In the genomic region with DNA sequence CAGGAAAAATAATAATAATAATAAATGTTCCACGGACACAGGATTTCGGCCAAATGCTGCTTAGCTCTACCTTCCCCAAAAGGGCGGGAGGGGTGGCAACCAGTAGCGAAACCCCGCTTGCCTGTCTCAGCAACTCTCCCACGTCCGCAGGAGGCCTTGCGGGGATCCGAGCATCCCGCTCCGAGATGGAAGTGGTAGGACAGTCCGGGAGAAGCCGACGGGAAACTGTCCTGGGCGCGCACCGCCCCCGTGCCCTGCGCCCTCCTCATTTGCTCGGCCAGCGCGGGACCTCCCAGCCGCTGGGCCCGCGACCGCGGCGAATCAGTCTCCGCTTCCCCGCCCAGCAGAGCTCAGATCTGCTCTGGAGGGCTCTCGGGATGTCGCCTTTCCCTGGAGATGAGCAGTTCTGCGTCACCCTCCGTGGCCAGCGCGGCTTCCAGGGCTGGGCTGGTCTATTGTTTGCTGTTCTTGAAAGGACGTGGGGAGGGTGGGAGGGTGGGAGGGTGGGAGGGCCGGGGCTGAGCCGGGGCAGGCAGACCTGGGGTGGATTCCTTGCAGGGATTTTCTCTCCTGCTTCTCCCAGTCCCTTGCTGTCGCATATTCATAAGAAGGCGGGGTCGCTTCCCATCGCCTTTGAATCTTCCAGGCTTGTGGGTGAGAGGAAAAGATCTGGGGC, we compare ENCODE assay signal across 8 cellular contexts. TPM values are rescaled to one million over a fixed set of nuclear protein-coding genes. Genes with fewer than 3 reads are reported as not detected.
DNase-seq lines count a peak whose midpoint lies in the region; ATAC-seq and TF ChIP-seq lines count a peak whose summit lies in the region.

No MANE protein-coding gene starts in this region.

- TF ChIP-seq CTCF in heart left ventricle (IDR thresholded peaks at IDR 0.05) (no peak), vagina (IDR thresholded peaks at IDR 0.05) (no peak)

- H3K27ac ChIP-seq in heart left ventricle (no peak overlapping the region), caudate nucleus (ENCODE audit: low read depth, low read length) (no peak overlapping the region), vagina (no peak overlapping the region)

- DNase-seq in heart left ventricle, result no peak
- no peak for DNase-seq in Right ventricle myocardium superior
- DNase-seq in caudate nucleus (lab: John Stamatoyannopoulos, UW), result peak in 49 of 61 donors; percentile 6 to 64 (median 33)
- peak; percentile 41 for DNase-seq in medulla oblongata (ENCODE audit: extremely low spot score)
- no peak for DNase-seq in vagina (ENCODE audit: extremely low spot score in 2 of 2)
- DNase-seq in effector CD4-positive, alpha-beta T cell, result no peak

- no peak for TF ChIP-seq POLR2A in heart left ventricle (IDR thresholded peaks at IDR 0.05)
- TF ChIP-seq POLR2A in vagina (IDR thresholded peaks at IDR 0.05), result no peak

- whole genome bisulfite sequencing in heart left ventricle, 4 donors, result 1 to 2% (median 2%) methylated on average over 36 to 43 of the region's 43 CpGs

- peaks cover 0 to 15% (median 5%) of the 10 kb centered on the region in 12 donors for H3K9me3 ChIP-seq in heart left ventricle
- H3K9me3 ChIP-seq in vagina, result no peaks in the 10 kb centered on the region

- H3K36me3 ChIP-seq in heart left ventricle (no peaks in the 10 kb centered on the region), vagina (no peaks in the 10 kb centered on the region)

- H3K27me3 ChIP-seq in heart left ventricle (peaks cover 0 to 77% (median 32%) of the 10 kb centered on the region in 9 donors), vagina (no peaks in the 10 kb centered on the region)

- intact Hi-C loops in heart left ventricle (cut with DNase I) (no loop called here), Right ventricle myocardium superior (cut with DNase I) (no loop called here), vagina (cut with DNase I) (no loop called here)

- peak overlapping the region in 10 of 12 donors; percentile 7 to 48 (median 34) for H3K4me3 ChIP-seq in heart left ventricle
- peak overlapping the region; percentile 32 to 42 for H3K4me3 ChIP-seq in vagina

- H3K4me1 ChIP-seq in heart left ventricle (peaks cover 0 to 8% (median 0%) of the 10 kb centered on the region in 12 donors), vagina (no peaks in the 10 kb centered on the region)

- peak in 2 of 4 donors; percentile 45 to 51 for ATAC-seq in heart left ventricle
- ATAC-seq in Right ventricle myocardium superior (ENCODE audit: poor library complexity), result no peak
- no peak for ATAC-seq in HG03439 (IDR thresholded peaks at IDR 0.05; ENCODE audit: unreplicated experiment)
- no peak for ATAC-seq in HG03457 (IDR thresholded peaks at IDR 0.05; ENCODE audit: unreplicated experiment)

RNA-seq across cellular contexts. Expression of a gene that starts 48.8 kb away (rescaled TPM):
- total RNA-seq in heart left ventricle (under 1 TPM in 3 of 9 donors, not detected in 6; 0.07 to 0.16 (median 0.08) TPM), Right ventricle myocardium superior (0.08 TPM), vagina (not detected)
- under 1 TPM in 1 of 2 donors, not detected in 1; 0.03 TPM for polyA plus RNA-seq in heart left ventricle

Comparison
In these comparisons a context has a peak if more than half of its experiments do, and no peak if none do; other contexts are left out.
1. DNase-seq: peak in caudate nucleus (49 of 61) and medulla oblongata (single experiment); none in heart left ventricle (0 of 5), Right ventricle myocardium superior (single experiment), vagina (0 of 2) and effector CD4-positive, alpha-beta T cell (single experiment).